9 cellular contexts compared by ENCODE assay signal in the genomic region with DNA sequence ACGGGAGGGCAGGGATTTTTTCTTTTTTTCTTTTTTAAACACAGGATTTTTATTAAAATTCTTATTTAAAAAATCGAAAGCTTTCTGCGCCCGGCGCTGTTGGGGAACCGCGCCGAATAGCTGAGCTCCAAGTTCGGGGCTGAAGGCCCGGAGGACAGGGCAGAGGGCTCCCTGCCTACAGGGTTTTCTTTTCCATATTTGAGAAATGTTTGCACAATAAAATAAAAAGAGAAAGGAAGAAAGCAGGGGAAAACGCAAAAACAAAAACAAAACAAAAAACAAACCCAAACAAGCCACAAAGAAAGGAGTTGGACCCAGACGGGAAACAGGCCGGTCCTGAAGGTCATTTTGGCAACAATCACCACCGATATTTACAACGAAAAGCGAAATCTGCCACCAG.
A peak's percentile ranks its signal among the peaks of the same experiment; 100 is the strongest.
DNase-seq lines count a peak whose midpoint lies in the region; ATAC-seq lines count a peak whose summit lies in the region.
"Had no signal": no experiment of that assay in that cellular context is flagged by ENCODE, and none has a peak within 500 bp of the region (broad histone marks: within the 10 kb centered on the region; RNA-seq: fewer than 3 reads in every experiment).

No MANE protein-coding gene starts in this region.

- H3K36me3 Mint-ChIP-seq in activated T-cell treated with anti-CD3 and anti-CD28 coated beads, Interleukin-2, amount 50 U/mL, for 24 hours (ENCODE audit: low read depth) = no peaks in the 10 kb centered on the region
- H3K36me3 Mint-ChIP-seq in activated naive CD8-positive, alpha-beta T cell treated with anti-CD3 and anti-CD28 coated beads, Interleukin-2, amount 50 U/mL, for 24 hours (ENCODE audit: low read depth) = no peaks in the 10 kb centered on the region

- H3K36me3 ChIP-seq in mucosa of stomach (ENCODE audit: control insufficient read depth, insufficient read depth, low read length) = no peaks in the 10 kb centered on the region

- peak overlapping the region; percentile 54 for H3K4me3 Mint-ChIP-seq in activated T-cell treated with anti-CD3 and anti-CD28 coated beads, Interleukin-2, amount 50 U/mL, for 24 hours
- H3K4me3 Mint-ChIP-seq in activated naive CD8-positive, alpha-beta T cell treated with anti-CD3 and anti-CD28 coated beads, Interleukin-2, amount 50 U/mL, for 24 hours = peak overlapping the region; percentile 45

- H3K27me3 Mint-ChIP-seq in activated T-cell treated with anti-CD3 and anti-CD28 coated beads, Interleukin-2, amount 50 U/mL, for 24 hours = peaks cover 85% of the 10 kb centered on the region
- H3K27me3 Mint-ChIP-seq in activated naive CD8-positive, alpha-beta T cell treated with anti-CD3 and anti-CD28 coated beads, Interleukin-2, amount 50 U/mL, for 24 hours = peaks cover 69% of the 10 kb centered on the region

- peak overlapping the region; percentile 47 for H3K9ac ChIP-seq in mucosa of stomach (ENCODE audit: low read length)

- ATAC-seq in activated naive CD8-positive, alpha-beta T cell treated with anti-CD3 and anti-CD28 coated beads, Interleukin-2, amount 50 U/mL, for 24 hours = no peak
- ATAC-seq in HG02885 (IDR thresholded peaks at IDR 0.05; ENCODE audit: poor library complexity, unreplicated experiment) (no peak), HG02588 (IDR thresholded peaks at IDR 0.05; ENCODE audit: unreplicated experiment) (no peak)

- H3K27me3 ChIP-seq in mucosa of stomach (ENCODE audit: control insufficient read depth, insufficient read depth, low read length) = peaks cover 88% of the 10 kb centered on the region

- no peaks in the 10 kb centered on the region for H3K9me3 Mint-ChIP-seq in activated T-cell treated with anti-CD3 and anti-CD28 coated beads, Interleukin-2, amount 50 U/mL, for 24 hours
- no peaks in the 10 kb centered on the region for H3K9me3 Mint-ChIP-seq in activated naive CD8-positive, alpha-beta T cell treated with anti-CD3 and anti-CD28 coated beads, Interleukin-2, amount 50 U/mL, for 24 hours

- peaks cover 18% of the 10 kb centered on the region for H3K4me1 ChIP-seq in mucosa of stomach (ENCODE audit: control insufficient read depth, insufficient read depth, low read length)

- no peak for DNase-seq in activated T-cell treated with anti-CD3 and anti-CD28 coated beads, Interleukin-2, amount 50 U/mL, for 24 hours
- DNase-seq in activated T-cell treated with anti-CD3 and anti-CD28 coated beads, Interleukin-2, amount 50 U/mL, for 1 hour = no peak
- DNase-seq in activated naive CD8-positive, alpha-beta T cell treated with anti-CD3 and anti-CD28 coated beads, Interleukin-2, amount 50 U/mL, for 24 hours = no peak
- DNase-seq in superior temporal gyrus (ENCODE audit: extremely low spot score) (peak; percentile 69), NCI-H69 (lab: John Stamatoyannopoulos, UW) (no peak)
- DNase-seq: NCI-H2171 had no signal

- H3K9me3 ChIP-seq in mucosa of stomach (ENCODE audit: control insufficient read depth, low read length) = no peaks in the 10 kb centered on the region

- no peak overlapping the region for H3K27ac Mint-ChIP-seq in activated T-cell treated with anti-CD3 and anti-CD28 coated beads, Interleukin-2, amount 50 U/mL, for 24 hours
- no peak overlapping the region for H3K27ac Mint-ChIP-seq in activated naive CD8-positive, alpha-beta T cell treated with anti-CD3 and anti-CD28 coated beads, Interleukin-2, amount 50 U/mL, for 24 hours

- H3K4me3 ChIP-seq in mucosa of stomach (ENCODE audit: low read length) = no peak overlapping the region

- H3K4me1 Mint-ChIP-seq in activated T-cell treated with anti-CD3 and anti-CD28 coated beads, Interleukin-2, amount 50 U/mL, for 24 hours (ENCODE audit: low read depth) = peaks cover 54% of the 10 kb centered on the region
- peaks cover 35% of the 10 kb centered on the region for H3K4me1 Mint-ChIP-seq in activated naive CD8-positive, alpha-beta T cell treated with anti-CD3 and anti-CD28 coated beads, Interleukin-2, amount 50 U/mL, for 24 hours
